11 cellular contexts compared by ENCODE assay signal in genomic region chr16:75506567-75506966, GRCh38. TPM values are rescaled to one million over a fixed set of nuclear protein-coding genes. Genes with fewer than 3 reads are reported as not detected.
DNase-seq lines count a peak whose midpoint lies in the region; ATAC-seq, FAIRE-seq and TF ChIP-seq lines count a peak whose summit lies in the region.
"Had no signal": no experiment of that assay in that cellular context is flagged by ENCODE, and none has a peak within 500 bp of the region (broad histone marks: within the 10 kb centered on the region; RNA-seq: fewer than 3 reads in every experiment).

No MANE protein-coding gene starts in this region.

- H3K27me3 ChIP-seq in right atrium auricular region (no peaks in the 10 kb centered on the region), subcutaneous abdominal adipose tissue (ENCODE audit: control insufficient read depth in 5 of 5, insufficient read depth in 4 of 5, low read length in 5 of 5) (no peaks in the 10 kb centered on the region)

- POLR2A ChIA-PET in WTC11 (lab: Charles Lee), result no interaction called here

- peak; percentile 42 for FAIRE-seq in HTR-8/SVneo (lab: Jason Lieb, UNC)

- peaks cover 0 to 8% of the 10 kb centered on the region in 2 donors for H3K4me1 ChIP-seq in right atrium auricular region
- H3K4me1 ChIP-seq in subcutaneous abdominal adipose tissue (ENCODE audit: control insufficient read depth in 5 of 5, insufficient read depth in 5 of 5, low read length in 5 of 5), result peaks cover 3 to 9% (median 8%) of the 10 kb centered on the region in 5 donors

- peak; percentile 71 for DNase-seq in HTR-8/SVneo (ENCODE audit: insufficient read length, low spot score)
- no peak for DNase-seq in WTC11 (ENCODE audit: low spot score)
- DNase-seq in right atrium auricular region (ENCODE audit: low spot score), result peak; percentile 90
- no peak for DNase-seq in central memory CD4-positive, alpha-beta T cell
- DNase-seq in NCI-H774 (lab: John Stamatoyannopoulos, UW), result no peak
- DNase-seq in stimulated activated CD4-positive, alpha-beta T cell treated with anti-CD3 and anti-CD28 coated beads, Interleukin-4, amount 100 ng/mL, for 24 hours, result no peak
- DNase-seq: activated CD4-positive, CD25-positive, alpha-beta regulatory T cell treated with anti-CD3 and anti-CD28 coated beads, Interleukin-2, amount 50 U/mL, for 72 hours; NCI-H1417 had no signal

- H3K4me3 Mint-ChIP-seq in WTC11, result no peak overlapping the region

- no peak overlapping the region for H3K27ac Mint-ChIP-seq in WTC11

- H3K27ac ChIP-seq in right atrium auricular region, result peak overlapping the region in 1 of 2 donors; percentile 70
- H3K27ac ChIP-seq in subcutaneous abdominal adipose tissue (ENCODE audit: low read depth, low read length), result peak overlapping the region; percentile 20

- ATAC-seq in WTC11 (no peak), HG03175 (IDR thresholded peaks at IDR 0.05; ENCODE audit: unreplicated experiment) (no peak)

- CTCF ChIA-PET in WTC11 (lab: Charles Lee), result interaction anchor here (1.0 to 1.2 kb wide), 2 partner anchors 10 to 15 kb away, joined by 3 to 8 read pairs; no protein-coding TSS in a partner anchor

- H3K9me3 ChIP-seq in right atrium auricular region (no peaks in the 10 kb centered on the region), subcutaneous abdominal adipose tissue (ENCODE audit: control insufficient read depth in 5 of 5, low read length in 5 of 5) (no peaks in the 10 kb centered on the region)

- H3K4me3 ChIP-seq in right atrium auricular region (no peak overlapping the region), subcutaneous abdominal adipose tissue (ENCODE audit: low read depth in 1 of 5, low read length in 5 of 5) (peak overlapping the region in 1 of 5 donors; percentile 4)

- H3K36me3 Mint-ChIP-seq in WTC11, result no peaks in the 10 kb centered on the region

- TF ChIP-seq CTCF in WTC11 (IDR thresholded peaks at IDR 0.05) (no peak), right atrium auricular region (IDR thresholded peaks at IDR 0.05) (no peak)

- no peaks in the 10 kb centered on the region; the same call in 1 of the 2 replicates for H3K27me3 Mint-ChIP-seq in WTC11 (ENCODE audit: low read depth)

- H3K9ac ChIP-seq in subcutaneous abdominal adipose tissue (ENCODE audit: low read length in 5 of 5), result no peak overlapping the region

- H3K4me1 Mint-ChIP-seq in WTC11, result no peaks in the 10 kb centered on the region

- H3K36me3 ChIP-seq in right atrium auricular region (no peaks in the 10 kb centered on the region), subcutaneous abdominal adipose tissue (ENCODE audit: control insufficient read depth in 5 of 5, insufficient read depth in 5 of 5, low read length in 5 of 5) (no peaks in the 10 kb centered on the region)

- H3K9me3 Mint-ChIP-seq in WTC11, result no peaks in the 10 kb centered on the region

TF ChIP-seq in WTC11, 78 proteins besides CTCF, POLR2A, EP300 and RAD21:
- TF ChIP-seq CREB1 (CRISPR knock-in tag; IDR thresholded peaks at IDR 0.05) (no peak), MYBL2 (CRISPR knock-in tag; IDR thresholded peaks at IDR 0.05) (no peak), GABPB1 (CRISPR knock-in tag; IDR thresholded peaks at IDR 0.05) (peak; percentile 96)
- TF ChIP-seq, protein P1, sequence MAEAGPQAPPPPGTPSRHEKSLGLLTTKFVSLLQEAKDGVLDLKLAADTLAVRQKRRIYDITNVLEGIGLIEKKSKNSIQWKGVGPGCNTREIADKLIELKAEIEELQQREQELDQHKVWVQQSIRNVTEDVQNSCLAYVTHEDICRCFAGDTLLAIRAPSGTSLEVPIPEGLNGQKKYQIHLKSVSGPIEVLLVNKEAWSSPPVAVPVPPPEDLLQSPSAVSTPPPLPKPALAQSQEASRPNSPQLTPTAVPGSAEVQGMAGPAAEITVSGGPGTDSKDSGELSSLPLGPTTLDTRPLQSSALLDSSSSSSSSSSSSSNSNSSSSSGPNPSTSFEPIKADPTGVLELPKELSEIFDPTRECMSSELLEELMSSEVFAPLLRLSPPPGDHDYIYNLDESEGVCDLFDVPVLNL (CRISPR knock-in tag; IDR thresholded peaks at IDR 0.05; ENCODE audit: borderline replicate concordance, low read depth), result no peak
TF ChIP-seq in WTC11: peak in this region for 1.

RNA-seq across cellular contexts. Expression of gene CHST6, which starts 11.3 kb away (rescaled TPM):
- total RNA-seq in WTC11 (2021) (20.2 to 23.2 TPM (median 23.1 TPM) in 3 replicates), right atrium auricular region (1 to 10 TPM; 2.8 to 3.5 TPM)
- total RNA-seq: mononuclear cell had no signal

RNA-seq across cellular contexts. Expression of gene CHST5, which starts 29.3 kb away (rescaled TPM):
- total RNA-seq in WTC11 (2021), result 0.71 to 0.89 TPM in 2 of 3 replicates, not detected in the other
- under 1 TPM in 1 of 2 donors, not detected in 1; 0.16 TPM for total RNA-seq in right atrium auricular region

RNA-seq across cellular contexts. Expression of gene TMEM170A, which starts 42.1 kb away (rescaled TPM):
- total RNA-seq in WTC11 (2021) (45.6 to 53.4 TPM (median 52.0 TPM) in 3 replicates), right atrium auricular region (10 to 100 TPM; 13.4 to 16.3 TPM)

RNA-seq across cellular contexts. Expression of gene TMEM231, which starts 49.5 kb away (rescaled TPM):
- total RNA-seq in WTC11 (2021) (9.2 to 12.0 TPM (median 10.7 TPM) in 3 replicates), right atrium auricular region (1 to 10 TPM; 4.7 to 5.9 TPM)

RNA-seq across cellular contexts. Expression of gene GABARAPL2, which starts 59.6 kb away (rescaled TPM):
- 60.8 to 63.7 TPM (median 62.7 TPM) in 3 replicates for total RNA-seq in WTC11 (2021)
- total RNA-seq in right atrium auricular region, result 100 to 1,000 TPM; 167 to 177 TPM

Comparison
In these comparisons a context has a peak if more than half of its experiments do, and no peak if none do; other contexts are left out.
1. DNase-seq: peak in HTR-8/SVneo (single experiment) and right atrium auricular region (single experiment); none in WTC11 (single experiment), central memory CD4-positive, alpha-beta T cell (single experiment), NCI-H774 (single experiment) and stimulated activated CD4-positive, alpha-beta T cell treated with anti-CD3 and anti-CD28 coated beads, Interleukin-4, amount 100 ng/mL, for 24 hours (single experiment).